ENCODE assay signal across 34 cellular contexts in the genomic region with DNA sequence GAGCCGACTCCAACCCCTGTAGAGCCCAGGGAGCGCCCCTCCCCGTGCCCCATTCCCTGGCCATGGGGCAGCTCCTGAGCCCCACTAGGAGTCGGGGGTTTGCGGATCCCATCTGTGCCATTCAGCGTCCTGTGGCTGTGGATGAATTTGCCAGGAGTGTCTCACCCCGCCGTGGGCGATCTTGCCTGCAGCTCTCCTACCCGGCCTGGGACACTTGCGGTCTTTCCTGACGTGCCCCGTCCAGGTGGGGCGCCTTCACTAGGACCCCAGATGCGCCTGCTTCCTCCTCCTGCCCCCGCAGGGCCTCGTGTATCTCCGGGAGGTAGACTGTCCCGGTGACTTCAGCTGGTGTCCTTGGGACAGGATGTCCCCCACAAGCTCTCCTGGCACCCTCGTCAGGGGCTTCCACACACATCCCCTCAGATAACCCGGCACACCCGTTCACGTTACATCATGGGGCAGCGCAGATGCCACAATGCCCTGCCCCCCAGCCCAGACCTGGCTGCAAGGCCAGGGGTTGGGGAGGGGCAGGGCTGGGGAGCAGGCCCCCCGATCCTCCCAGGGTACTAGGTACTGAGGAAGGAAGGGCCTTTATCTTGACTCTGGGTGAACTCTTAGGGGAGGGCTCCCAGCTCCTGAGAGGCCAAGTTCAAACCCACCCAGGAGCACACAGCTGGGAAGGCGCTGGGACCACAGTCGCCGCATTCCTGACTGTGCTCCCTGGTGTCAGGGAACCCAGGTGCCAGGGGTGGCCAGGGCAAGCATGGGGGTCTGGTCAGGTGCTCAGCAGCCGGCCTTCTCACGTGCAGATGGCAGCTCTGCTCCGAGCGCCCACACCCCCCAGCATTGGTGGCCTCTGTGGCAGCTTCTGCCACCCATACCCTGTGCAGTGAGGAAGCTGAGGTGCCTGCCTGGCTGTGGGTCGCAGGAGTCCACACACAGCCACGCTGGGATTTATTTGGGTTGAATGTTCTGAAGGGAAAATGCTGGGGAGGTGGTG. TPM values are rescaled to one million over a fixed set of nuclear protein-coding genes. Genes with fewer than 3 reads are reported as not detected.
"Had no signal": no experiment of that assay in that cellular context is flagged by ENCODE, and none has a peak within 500 bp of the region (broad histone marks: within the 10 kb centered on the region; RNA-seq: fewer than 3 reads in every experiment).

No MANE protein-coding gene starts in this region.

- H3K4me1 ChIP-seq: adrenal gland, body of pancreas, breast epithelium had no signal

- H3K27ac ChIP-seq: adrenal gland, body of pancreas, breast epithelium, KMS-11, VCaP had no signal

- H3K9me3 ChIP-seq: adrenal gland, body of pancreas, breast epithelium had no signal

- H3K4me2 ChIP-seq: KMS-11 had no signal

- FAIRE-seq: astrocyte had no signal

- DNase-seq: activated B cell treated with CpG ODN at 0.5 μM for 24 hours; activated CD4-positive, alpha-beta memory T cell treated with anti-CD3 and anti-CD28 coated beads for 36 hours; activated CD4-positive, alpha-beta T cell treated with anti-CD3 and anti-CD28 coated beads for 4 hours; activated CD4-positive, alpha-beta T cell treated with anti-CD3 and anti-CD28 coated beads, Interleukin-2, amount 50 U/mL, for 1 hour; activated CD4-positive, CD25-positive, alpha-beta regulatory T cell treated with anti-CD3 and anti-CD28 coated beads, Interleukin-2, amount 50 U/mL, for 72 hours; activated CD8-positive, alpha-beta memory T cell treated with anti-CD3 and anti-CD28 coated beads, Interleukin-2, amount 50 U/mL, for 4 hours; activated gamma-delta T cell treated with Interleukin-2 at 50 U/mL for 16 hours; activated naive CD4-positive, alpha-beta T cell treated with anti-CD3 and anti-CD28 coated beads for 36 hours; activated naive CD8-positive, alpha-beta T cell treated with anti-CD3 and anti-CD28 coated beads, Interleukin-2, amount 10 ng/mL, durations not matched to agents 7 days and 5 days; activated T-cell treated with anti-CD3 and anti-CD28 coated beads for 4 hours; activated T-cell treated with anti-CD3 and anti-CD28 coated beads, Interleukin-2, amount 50 U/mL, for 4 hours; adrenal gland; body of pancreas; MM.1S; MV-4-11; NCI-H1092; NCI-H146; NCI-H187; NCI-H2029 treated with DMSO at 0.1 percent for 48 hours; NCI-H2107; NCI-H2171; NCI-H510A; NCI-H526; NCI-H748 treated with DMSO at 0.1 percent for 48 hours; Right ventricle myocardium superior; SW 1271; T-helper 1 cell; T-helper 2 cell; T-helper 9 cell had no signal

- H3K36me3 ChIP-seq: adrenal gland, breast epithelium had no signal

- H3K4me3 ChIP-seq: adrenal gland, body of pancreas, breast epithelium had no signal

- H3K27me3 ChIP-seq: adrenal gland, body of pancreas had no signal

- H3K9ac ChIP-seq: KMS-11 had no signal

- ATAC-seq: activated T-cell treated with anti-CD3 and anti-CD28 coated beads, Interleukin-2, amount 50 U/mL, for 4 hours; body of pancreas had no signal

RNA-seq across cellular contexts. Expression of gene COL6A1, which starts 53.4 kb away (rescaled TPM):
- total RNA-seq: OCI-LY7 had no signal
